Comparison of ENCODE assay signal across 21 cellular contexts in genomic region chr12:82505150-82505549, GRCh38.
"Had no signal": no experiment of that assay in that cellular context is flagged by ENCODE, and none has a peak within 500 bp of the region (broad histone marks: within the 10 kb centered on the region; RNA-seq: fewer than 3 reads in every experiment).

No MANE protein-coding gene starts in this region.

- H3K9me3 ChIP-seq: MG63, SJSA1 had no signal

- H3K36me3 Mint-ChIP-seq: IgD-negative memory B cell had no signal

- H3K36me3 ChIP-seq: MG63, SJSA1 had no signal

- H3K27ac Mint-ChIP-seq: IgD-negative memory B cell had no signal

- H3K4me3 ChIP-seq: K562, MG63, SJSA1, SK-N-MC had no signal

- H3K4me3 Mint-ChIP-seq: IgD-negative memory B cell had no signal

- H3K27me3 Mint-ChIP-seq: IgD-negative memory B cell had no signal

- H3K4me1 Mint-ChIP-seq: IgD-negative memory B cell had no signal

- H3K9ac ChIP-seq: KMS-11 had no signal

- H3K27me3 ChIP-seq: MG63, SJSA1 had no signal

- H3K27ac ChIP-seq: HL-60, KMS-11, SJSA1, SK-N-MC had no signal

- H3K4me2 ChIP-seq: KMS-11 had no signal

- DNase-seq: MG63, NCI-H1092, NCI-H1105 treated with DMSO at 0.1 percent for 48 hours, NCI-H1436, NCI-H187, NCI-H2029, NCI-H2081 treated with DMSO at 0.1 percent for 48 hours, NCI-H2171, NCI-H226, NCI-H446, NCI-H510A, NCI-H524 treated with DMSO at 0.1 percent for 48 hours, Right ventricle myocardium superior, RPMI8226, SIG-M5 had no signal

- H3K4me1 ChIP-seq: SJSA1 had no signal

- ATAC-seq: K562 had no signal
